9 cellular contexts compared by ENCODE assay signal in the genomic region with DNA sequence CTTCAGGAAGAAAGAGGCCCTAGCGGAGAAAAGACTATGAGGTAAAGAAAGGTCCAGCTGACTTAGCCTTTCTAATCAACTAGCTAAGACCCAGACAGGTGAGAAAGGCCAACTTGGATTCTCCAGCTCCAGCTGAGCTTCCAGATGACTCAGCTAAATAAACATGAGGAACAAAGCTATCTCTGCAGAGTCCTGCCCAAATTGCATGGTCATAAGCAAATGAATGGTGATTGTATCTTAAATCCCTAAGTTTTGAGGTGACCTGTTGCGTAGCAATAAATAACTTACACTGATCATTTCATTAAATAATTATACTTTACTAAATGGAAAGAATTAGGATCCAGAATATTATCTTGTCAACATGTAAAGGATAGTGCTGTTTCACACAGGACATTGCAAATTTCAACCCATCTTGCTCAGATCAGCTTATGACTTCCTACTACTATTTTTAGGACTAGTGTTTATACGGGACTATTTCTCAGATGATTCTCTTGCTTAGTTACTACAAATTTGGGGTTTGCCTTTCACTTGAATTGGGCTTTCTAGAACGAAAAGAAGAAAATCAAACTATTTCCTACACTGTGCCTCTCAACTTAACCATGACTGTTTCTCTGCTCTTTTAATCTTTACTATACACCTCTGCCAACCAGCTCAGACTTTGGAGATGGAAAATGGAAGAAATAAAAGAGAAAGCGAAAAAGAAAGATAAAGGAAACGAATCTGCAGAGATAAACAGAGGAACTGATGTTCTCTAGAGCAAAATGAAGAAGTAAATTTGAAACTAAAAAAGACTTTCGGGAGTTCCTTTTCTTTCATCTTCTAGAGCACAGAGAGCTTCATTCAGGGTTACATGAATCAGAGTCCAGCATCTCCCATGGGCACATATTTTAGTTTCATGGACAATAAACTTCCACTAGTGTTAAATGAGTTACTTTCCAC. TPM values are rescaled to one million over a fixed set of nuclear protein-coding genes. Genes with fewer than 3 reads are reported as not detected.
DNase-seq lines count a peak whose midpoint lies in the region; ATAC-seq and TF ChIP-seq lines count a peak whose summit lies in the region.
"Had no signal": no experiment of that assay in that cellular context is flagged by ENCODE, and none has a peak within 500 bp of the region (broad histone marks: within the 10 kb centered on the region; RNA-seq: fewer than 3 reads in every experiment).

No MANE protein-coding gene starts in this region.

- no peaks in the 10 kb centered on the region for H3K36me3 ChIP-seq in PC-9 (ENCODE audit: low read depth)

- peaks cover 11% of the 10 kb centered on the region for H3K4me1 Mint-ChIP-seq in stimulated activated naive CD8-positive, alpha-beta T cell treated with anti-CD3 and anti-CD28 coated beads, Interleukin-15, Interleukin-2, amounts not matched to agents 100 ng/mL and 50 ng/mL, for 24 hours (ENCODE audit: low read depth)

- no peaks in the 10 kb centered on the region for H3K27me3 Mint-ChIP-seq in stimulated activated naive CD8-positive, alpha-beta T cell treated with anti-CD3 and anti-CD28 coated beads, Interleukin-15, Interleukin-2, amounts not matched to agents 100 ng/mL and 50 ng/mL, for 24 hours

- H4K20me1 ChIP-seq in PC-9 (ENCODE audit: insufficient read depth) = no peaks in the 10 kb centered on the region

- peak overlapping the region; percentile 21 for H3K27ac ChIP-seq in PC-9
- H3K27ac ChIP-seq: C4-2B had no signal

- BruUV-seq in PC-9 (replicated peaks; lab: Mats Ljungman, UMichigan) = no TSS peak

- peak overlapping the region; percentile 40 for H3K4me2 ChIP-seq in PC-9

- H3K27ac Mint-ChIP-seq in stimulated activated naive CD8-positive, alpha-beta T cell treated with anti-CD3 and anti-CD28 coated beads, Interleukin-15, Interleukin-2, amounts not matched to agents 100 ng/mL and 50 ng/mL, for 24 hours = peak overlapping the region; percentile 71

- no peaks in the 10 kb centered on the region for H3K9me3 Mint-ChIP-seq in stimulated activated naive CD8-positive, alpha-beta T cell treated with anti-CD3 and anti-CD28 coated beads, Interleukin-15, Interleukin-2, amounts not matched to agents 100 ng/mL and 50 ng/mL, for 24 hours

- ATAC-seq in HG02884 (IDR thresholded peaks at IDR 0.05; ENCODE audit: unreplicated experiment) (peak; percentile 52), esophagus mucosa (peak; percentile 65)

- intact Hi-C loops in PC-9 (cut with micrococcal nuclease; ENCODE audit: unreplicated experiment) = loop anchor here (1.0 to 10.0 kb wide), 4 partner anchors 107 to 912 kb away; partner anchors contain the start of genes SENP7 and TFG

- H3K27me3 ChIP-seq in PC-9 (ENCODE audit: insufficient read depth, low read depth) = no peaks in the 10 kb centered on the region

- POLR2A ChIA-PET in PC-9 (lab: Charles Lee; ENCODE audit: unreplicated experiment) = interaction anchor here (0.6 to 1.0 kb wide), 7 partner anchors 39 to 1075 kb away, joined by 3 to 14 read pairs (median 5); partner anchors contain the start of genes TFG and TMEM45A

- H3K4me3 Mint-ChIP-seq in stimulated activated naive CD8-positive, alpha-beta T cell treated with anti-CD3 and anti-CD28 coated beads, Interleukin-15, Interleukin-2, amounts not matched to agents 100 ng/mL and 50 ng/mL, for 24 hours = peak overlapping the region; percentile 38

- TF ChIP-seq CTCF in PC-9 (conservative IDR thresholded peaks at IDR 0.05) = no peak

- peaks cover 13% of the 10 kb centered on the region; the same call in 1 of the 2 replicates for H3F3A ChIP-seq in PC-9 (ENCODE audit: insufficient read depth, low read depth)

- no peak overlapping the region for H3K4me3 ChIP-seq in PC-9

- no peaks in the 10 kb centered on the region for H3K9me2 ChIP-seq in PC-9 (ENCODE audit: insufficient read depth)

- H3K36me3 Mint-ChIP-seq in stimulated activated naive CD8-positive, alpha-beta T cell treated with anti-CD3 and anti-CD28 coated beads, Interleukin-15, Interleukin-2, amounts not matched to agents 100 ng/mL and 50 ng/mL, for 24 hours (ENCODE audit: low read depth) = no peaks in the 10 kb centered on the region

- peaks cover 14% of the 10 kb centered on the region for H3K4me1 ChIP-seq in PC-9 (replicated peaks; ENCODE audit: insufficient read depth)

- peak overlapping the region; percentile 39 for H2AFZ ChIP-seq in PC-9

- no peaks in the 10 kb centered on the region for H3K9me3 ChIP-seq in PC-9 (ENCODE audit: insufficient read depth, low read depth)

- H3K79me2 ChIP-seq in PC-9 (ENCODE audit: low read depth) = no peaks in the 10 kb centered on the region

- DNase-seq in SIG-M5 treated with dmso at 0.1 percent for 504 hours (lab: John Stamatoyannopoulos, UW; ENCODE audit: unreplicated experiment) = peak; percentile 85
- DNase-seq in SIG-M5 (lab: John Stamatoyannopoulos, UW) = no peak
- DNase-seq in PC-9 = peak; percentile 43 to 83
- DNase-seq in HK-2 (ENCODE audit: unreplicated experiment) = no peak
- DNase-seq in activated CD4-positive, alpha-beta T cell treated with anti-CD3 and anti-CD28 coated beads for 48 hours = no peak

- CTCF ChIA-PET in PC-9 (lab: Charles Lee) = interaction anchor here (0.5 to 2.2 kb wide), 8 partner anchors 11 to 1105 kb away, joined by 3 to 25 read pairs (median 6); no protein-coding TSS in a partner anchor

RNA-seq across cellular contexts. Expression of gene ADGRG7, which starts 6.6 kb away (rescaled TPM):
- total RNA-seq in PC-9 (2021) = not detected in 2 replicates
- total RNA-seq in esophagus mucosa = not detected

Comparison
In these comparisons a context has a peak if more than half of its experiments do, and no peak if none do; other contexts are left out.
1. DNase-seq: peak in SIG-M5 treated with dmso at 0.1 percent for 504 hours (single experiment) and PC-9 (2 of 2); none in SIG-M5 (single experiment), HK-2 (single experiment) and activated CD4-positive, alpha-beta T cell treated with anti-CD3 and anti-CD28 coated beads for 48 hours (single experiment).